In the genomic region with DNA sequence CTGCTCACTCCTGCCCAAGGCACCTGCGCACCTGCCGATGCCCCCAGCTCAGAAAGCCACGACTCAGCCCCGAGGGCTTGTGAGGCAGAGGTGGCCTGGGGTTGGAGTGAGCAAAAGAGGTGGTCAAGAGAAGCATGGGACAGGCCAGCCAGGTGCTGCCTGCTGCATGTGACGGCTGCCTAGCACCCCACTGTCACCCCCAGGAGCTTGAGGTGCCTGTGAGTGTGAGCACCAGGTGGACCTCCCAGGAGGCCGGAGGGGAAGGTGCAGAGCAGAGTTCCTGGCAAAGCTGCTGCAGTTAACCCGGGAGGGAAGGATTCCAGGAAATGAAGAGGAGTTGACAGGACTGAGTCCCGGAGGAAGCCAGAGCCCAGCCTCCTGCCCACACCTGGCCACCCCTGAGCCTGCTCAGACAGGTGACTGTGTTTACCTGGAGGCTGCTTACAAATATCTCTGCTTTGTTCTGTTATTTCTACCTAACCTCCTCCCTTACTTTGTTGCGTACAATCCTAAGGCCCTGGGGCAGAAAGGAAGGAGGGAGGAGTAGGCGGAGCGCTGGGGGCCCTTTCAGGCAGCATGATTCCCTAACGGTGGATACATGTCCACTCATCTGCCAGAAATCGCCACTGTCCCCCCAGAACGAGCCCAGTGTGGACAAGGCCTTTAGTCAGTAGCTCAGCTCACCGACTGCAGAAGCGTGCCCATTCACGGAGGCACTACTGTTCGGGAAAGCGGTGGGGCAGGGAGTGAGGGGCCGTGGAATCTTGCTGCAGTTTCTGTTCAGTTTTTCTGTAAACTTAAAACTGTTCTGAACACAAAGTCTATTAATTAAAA, we compare ENCODE assay signal across 6 cellular contexts.
"Had no signal": no experiment of that assay in that cellular context is flagged by ENCODE, and none has a peak within 500 bp of the region (broad histone marks: within the 10 kb centered on the region; RNA-seq: fewer than 3 reads in every experiment).

No MANE protein-coding gene starts in this region.

- H3K9me3 ChIP-seq: esophagus muscularis mucosa, uterus had no signal

- H3K4me1 ChIP-seq: uterus had no signal

- H3K36me3 ChIP-seq: uterus had no signal

- H3K4me3 ChIP-seq: esophagus muscularis mucosa, uterus had no signal

- H3K27me3 ChIP-seq: esophagus muscularis mucosa, uterus had no signal

- DNase-seq: activated gamma-delta T cell, dermis blood vessel endothelial cell, immature natural killer cell, occipital lobe had no signal

- H3K27ac ChIP-seq: esophagus muscularis mucosa, uterus had no signal
